Comparison of ENCODE assay signal across 27 cellular contexts in the genomic region with DNA sequence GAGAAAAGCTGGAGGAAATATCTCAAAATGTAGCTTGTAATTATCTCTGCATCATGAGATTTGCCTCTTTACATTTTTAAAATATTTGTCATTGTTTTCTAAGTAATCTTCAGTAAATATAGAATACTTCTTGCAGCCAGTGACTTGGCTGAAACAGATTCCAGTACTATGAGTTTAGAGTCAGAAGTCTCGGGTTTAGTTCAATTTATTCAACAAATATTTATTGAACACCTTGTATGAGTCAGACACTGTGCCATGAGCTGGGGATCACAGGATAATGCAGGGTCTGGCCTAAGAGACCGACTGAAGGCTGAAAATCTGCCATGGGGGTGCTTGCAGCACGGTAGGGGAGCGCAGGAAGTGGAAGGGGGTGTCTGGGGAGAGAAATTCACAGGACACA. TPM values are rescaled to one million over a fixed set of nuclear protein-coding genes. Genes with fewer than 3 reads are reported as not detected.
A peak's percentile ranks its signal among the peaks of the same experiment; 100 is the strongest.
DNase-seq lines count a peak whose midpoint lies in the region; TF ChIP-seq lines count a peak whose summit lies in the region.
"Had no signal": no experiment of that assay in that cellular context is flagged by ENCODE, and none has a peak within 500 bp of the region (broad histone marks: within the 10 kb centered on the region; RNA-seq: fewer than 3 reads in every experiment).

No MANE protein-coding gene starts in this region.

- H3K4me1 ChIP-seq in SJSA1 (replicated peaks), result peaks cover 16% of the 10 kb centered on the region
- H3K4me1 ChIP-seq: parathyroid adenoma, Peyer's patch, sigmoid colon, upper lobe of right lung had no signal

- peak overlapping the region; percentile 65 for H3K27ac Mint-ChIP-seq in nephron progenitor cell
- H3K27ac Mint-ChIP-seq: activated CD4-positive, alpha-beta T cell treated with anti-CD3 and anti-CD28 coated beads for 36 hours; activated CD8-positive, alpha-beta T cell treated with anti-CD3 and anti-CD28 coated beads, Interleukin-2, amount 10 ng/mL, durations not matched to agents 7 days and 5 days; activated naive CD8-positive, alpha-beta T cell; CD8-positive, alpha-beta T cell; IgD-negative memory B cell had no signal

- H3K36me3 ChIP-seq in SJSA1, result no peaks in the 10 kb centered on the region
- H3K36me3 ChIP-seq: Peyer's patch, sigmoid colon, upper lobe of right lung had no signal

- H3K27me3 Mint-ChIP-seq in nephron progenitor cell (ENCODE audit: low read depth, poor library complexity), result peaks cover 6% of the 10 kb centered on the region
- H3K27me3 Mint-ChIP-seq: activated CD4-positive, alpha-beta T cell treated with anti-CD3 and anti-CD28 coated beads for 36 hours; activated naive CD8-positive, alpha-beta T cell; IgD-negative memory B cell had no signal

- peak overlapping the region; percentile 33; the same call in 1 of the 2 replicates for H3K27ac ChIP-seq in SJSA1
- H3K27ac ChIP-seq: epithelial cell of prostate, parathyroid adenoma, Peyer's patch, sigmoid colon, upper lobe of right lung had no signal

- peaks cover 11% of the 10 kb centered on the region for H3K9me3 Mint-ChIP-seq in nephron progenitor cell
- H3K9me3 Mint-ChIP-seq: CD8-positive, alpha-beta T cell; IgD-negative memory B cell had no signal

- H3K9me3 ChIP-seq in SJSA1 (replicated peaks), result no peaks in the 10 kb centered on the region
- H3K9me3 ChIP-seq: Peyer's patch, sigmoid colon, upper lobe of right lung had no signal

- peaks cover 25% of the 10 kb centered on the region for H3K4me1 Mint-ChIP-seq in nephron progenitor cell
- H3K4me1 Mint-ChIP-seq: activated CD4-positive, alpha-beta T cell treated with anti-CD3 and anti-CD28 coated beads for 36 hours had no signal

- no peak overlapping the region for H3K4me3 ChIP-seq in SJSA1
- H3K4me3 ChIP-seq: Peyer's patch, sigmoid colon, upper lobe of right lung had no signal

- DNase-seq in A172 (ENCODE audit: low spot score) (peak; percentile 7), EL (peak; percentile 17), SJSA1 (ENCODE audit: low read depth in 1 of 2, low spot score in 2 of 2) (peak in 1 of 2 experiments; percentile 34), nephron progenitor cell (no peak), DMS153 treated with DMSO at 0.1 percent for 48 hours (lab: John Stamatoyannopoulos, UW; ENCODE audit: unreplicated experiment) (no peak), T1000 (lab: John Stamatoyannopoulos, UW) (no peak), pons (ENCODE audit: low spot score) (no peak)
- no peak for DNase-seq in activated CD4-positive, alpha-beta T cell treated with anti-CD3 and anti-CD28 coated beads for 48 hours
- DNase-seq: activated CD4-positive, alpha-beta T cell treated with anti-CD3 and anti-CD28 coated beads for 36 hours; activated CD8-positive, alpha-beta T cell treated with anti-CD3 and anti-CD28 coated beads, Interleukin-2, amount 10 ng/mL, durations not matched to agents 7 days and 5 days; aorta; CD8-positive, alpha-beta T cell; DMS 273 treated with DMSO at 0.1 percent for 48 hours; effector CD4-positive, alpha-beta T cell; mammary epithelial cell; NCI-H748 treated with DMSO at 0.1 percent for 48 hours; Peyer's patch; SHP77 treated with DMSO at 0.1 percent for 48 hours; sigmoid colon; stimulated activated CD4-positive, alpha-beta T cell treated with anti-CD3 and anti-CD28 coated beads, Interleukin-15, amount 100 ng/mL, for 24 hours; stimulated activated naive CD4-positive, alpha-beta T cell; upper lobe of right lung had no signal

- H3K36me3 Mint-ChIP-seq in nephron progenitor cell (ENCODE audit: low read depth), result peaks cover 4% of the 10 kb centered on the region
- H3K36me3 Mint-ChIP-seq: activated naive CD8-positive, alpha-beta T cell; CD8-positive, alpha-beta T cell; IgD-negative memory B cell had no signal

- no peaks in the 10 kb centered on the region for H3K27me3 ChIP-seq in SJSA1 (replicated peaks)
- H3K27me3 ChIP-seq: Peyer's patch, sigmoid colon, upper lobe of right lung had no signal

- no peak overlapping the region for H3K4me3 Mint-ChIP-seq in nephron progenitor cell
- H3K4me3 Mint-ChIP-seq: activated CD4-positive, alpha-beta T cell treated with anti-CD3 and anti-CD28 coated beads for 36 hours; activated CD8-positive, alpha-beta T cell treated with anti-CD3 and anti-CD28 coated beads, Interleukin-2, amount 10 ng/mL, durations not matched to agents 7 days and 5 days; activated naive CD8-positive, alpha-beta T cell; CD8-positive, alpha-beta T cell; IgD-negative memory B cell had no signal

- no peak for TF ChIP-seq CTCF in nephron progenitor cell (IDR thresholded peaks at IDR 0.05)

RNA-seq across cellular contexts. Expression of gene CXCR4, which starts 32.1 kb away (rescaled TPM):
- 2.8 and 4.3 TPM in 2 replicates for total RNA-seq in A172 (2014; rRNA removed; shearing (Covaris generic))
- total RNA-seq in SJSA1 (2014; rRNA removed; shearing (Covaris generic)), result 0.22 and 0.79 TPM in 2 replicates
- total RNA-seq: G401, mammary epithelial cell had no signal

Comparison
In these comparisons a context has a peak if more than half of its experiments do, and no peak if none do; other contexts are left out.
1. DNase-seq: peak in A172 (single experiment) and EL (single experiment); none in nephron progenitor cell (single experiment), activated CD4-positive, alpha-beta T cell treated with anti-CD3 and anti-CD28 coated beads for 48 hours (single experiment), DMS153 treated with DMSO at 0.1 percent for 48 hours (single experiment), T1000 (single experiment) and pons (single experiment).